Comparison of ENCODE assay signal across 13 cellular contexts in the genomic region with DNA sequence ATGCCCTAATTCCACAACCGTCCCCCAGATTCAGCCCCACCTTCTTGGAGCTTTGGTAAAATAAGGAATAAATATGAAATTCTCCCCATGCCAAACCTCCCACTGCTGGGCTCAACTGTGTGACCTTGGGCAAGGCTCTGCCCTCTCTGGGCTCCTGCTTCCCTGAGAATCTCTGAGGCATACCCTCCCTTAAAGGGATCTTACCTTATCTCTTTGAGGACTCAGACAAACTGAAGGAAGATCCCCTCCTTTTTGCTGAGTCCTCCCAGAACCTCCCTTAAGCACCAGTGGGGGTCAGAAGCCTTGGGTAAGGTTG. TPM values are rescaled to one million over a fixed set of nuclear protein-coding genes. Genes with fewer than 3 reads are reported as not detected.
DNase-seq lines count a peak whose midpoint lies in the region; ATAC-seq, FAIRE-seq and TF ChIP-seq lines count a peak whose summit lies in the region.
"Had no signal": no experiment of that assay in that cellular context is flagged by ENCODE, and none has a peak within 500 bp of the region (broad histone marks: within the 10 kb centered on the region; RNA-seq: fewer than 3 reads in every experiment).

No MANE protein-coding gene starts in this region.

- H3K4me3 Mint-ChIP-seq in central memory CD8-positive, alpha-beta T cell, result peak overlapping the region; percentile 79
- peak overlapping the region; percentile 73 to 99 (median 96) for H3K4me3 Mint-ChIP-seq in naive thymus-derived CD8-positive, alpha-beta T cell

- no peaks in the 10 kb centered on the region for H3K9me3 Mint-ChIP-seq in central memory CD8-positive, alpha-beta T cell
- H3K9me3 Mint-ChIP-seq in naive thymus-derived CD8-positive, alpha-beta T cell, result peaks cover 0 to 6% (median 0%) of the 10 kb centered on the region in 9 donors

- CTCF ChIA-PET in A673 (lab: Charles Lee), result no interaction called here

- no peaks in the 10 kb centered on the region for H3K27me3 Mint-ChIP-seq in central memory CD8-positive, alpha-beta T cell
- H3K27me3 Mint-ChIP-seq in naive thymus-derived CD8-positive, alpha-beta T cell, result no peaks in the 10 kb centered on the region

- BruUV-seq in A673 (replicated peaks; lab: Mats Ljungman, UMichigan), result no TSS peak

- H3K36me3 ChIP-seq in A673 (ENCODE audit: insufficient read depth, low read length, poor library complexity, severe bottlenecking) (no peaks in the 10 kb centered on the region), GM23248 (ENCODE audit: low read depth) (no peaks in the 10 kb centered on the region), mucosa of descending colon (ENCODE audit: low read depth) (no peaks in the 10 kb centered on the region)

- no peak for TF ChIP-seq CTCF in A673 (conservative IDR thresholded peaks at IDR 0.05; ENCODE audit: low read depth, low read length)
- TF ChIP-seq CTCF in mucosa of descending colon (IDR thresholded peaks at IDR 0.05), result no peak

- H3K4me1 Mint-ChIP-seq in central memory CD8-positive, alpha-beta T cell, result peaks cover 47% of the 10 kb centered on the region
- H3K4me1 Mint-ChIP-seq in naive thymus-derived CD8-positive, alpha-beta T cell, result peaks cover 29 to 48% (median 38%) of the 10 kb centered on the region in 4 donors

- H3K27ac Mint-ChIP-seq in central memory CD8-positive, alpha-beta T cell (ENCODE audit: low read depth), result peak overlapping the region; percentile 83
- H3K27ac Mint-ChIP-seq in naive thymus-derived CD8-positive, alpha-beta T cell, result peak overlapping the region; percentile 92 to 100 (median 99)

- no peak for ATAC-seq in central memory CD8-positive, alpha-beta T cell (replicated peaks; ENCODE audit: extremely low read depth, poor library complexity, severe bottlenecking)
- no peak for ATAC-seq in naive thymus-derived CD8-positive, alpha-beta T cell
- no peak for ATAC-seq in mucosa of descending colon
- ATAC-seq in HG02763 (IDR thresholded peaks at IDR 0.05; ENCODE audit: unreplicated experiment), result no peak
- ATAC-seq in HG03442 (IDR thresholded peaks at IDR 0.05; ENCODE audit: unreplicated experiment), result no peak

- intact Hi-C loops in A673 (cut with micrococcal nuclease; ENCODE audit: unreplicated experiment), result loop anchor here (5.0 kb wide), 1 partner anchor 73 kb away; no protein-coding TSS in a partner anchor
- intact Hi-C loops in mucosa of descending colon (cut with DNase I, micrococcal nuclease), result loop anchor here in 1 of 2 donors (10.0 kb wide), 1 partner anchor 71 kb away; no protein-coding TSS in a partner anchor

- DNase-seq in A673 (ENCODE audit: low spot score) (no peak), GM23248 (peak; percentile 31), mucosa of descending colon (no peak), frontal cortex (ENCODE audit: low spot score in 2 of 2) (no peak)
- no peak for DNase-seq in central memory CD8-positive, alpha-beta T cell (ENCODE audit: low spot score in 2 of 2)
- no peak for DNase-seq in naive thymus-derived CD8-positive, alpha-beta T cell
- DNase-seq: activated CD4-positive, CD25-positive, alpha-beta regulatory T cell treated with anti-CD3 and anti-CD28 coated beads, Interleukin-2, amount 50 U/mL, for 72 hours; DND-41; Karpas-422; NCI-H526 had no signal

- H3K9ac ChIP-seq in GM23248, result peak overlapping the region; percentile 94

- H3K27me3 ChIP-seq in A673 (replicated peaks; ENCODE audit: insufficient read depth, low read depth, low read length, poor library complexity) (no peaks in the 10 kb centered on the region), GM23248 (replicated peaks; ENCODE audit: insufficient read depth) (no peaks in the 10 kb centered on the region)

- no peak overlapping the region for H2AFZ ChIP-seq in GM23248

- no peak for FAIRE-seq in frontal cortex (lab: Jason Lieb, UNC)

- peaks cover 21% of the 10 kb centered on the region for H3F3A ChIP-seq in GM23248 (ENCODE audit: insufficient read depth)

- 0% methylated on average over 1 of the region's 1 CpG for WGBS in GM23248 (ENCODE audit: low coverage in 1 of 2, low lambda C conversion rate in 2 of 2, missing lambda C conversion rate in 2 of 2), 2 experiments

- H4K20me1 ChIP-seq in GM23248 (ENCODE audit: insufficient read depth), result no peaks in the 10 kb centered on the region

- H3K4me3 ChIP-seq in A673 (ENCODE audit: low read depth, low read length, poor library complexity, severe bottlenecking) (peak overlapping the region; percentile 57), GM23248 (peak overlapping the region; percentile 87), mucosa of descending colon (no peak overlapping the region)
- H3K4me3 ChIP-seq: lung had no signal

- H3K79me2 ChIP-seq in GM23248 (ENCODE audit: insufficient read depth), result peaks cover 32% of the 10 kb centered on the region

- no peaks in the 10 kb centered on the region for H3K9me2 ChIP-seq in GM23248 (ENCODE audit: insufficient read depth)

- H3K36me3 Mint-ChIP-seq in central memory CD8-positive, alpha-beta T cell (ENCODE audit: insufficient read depth), result peaks cover 17% of the 10 kb centered on the region
- H3K36me3 Mint-ChIP-seq in naive thymus-derived CD8-positive, alpha-beta T cell, result peaks cover 0 to 4% (median 4%) of the 10 kb centered on the region in 3 donors

- H3K4me2 ChIP-seq in GM23248 (ENCODE audit: unreplicated experiment), result peak overlapping the region; percentile 97

- POLR2A ChIA-PET in A673 (lab: Charles Lee; ENCODE audit: low non-redundant PET), result no interaction called here
- POLR2A ChIA-PET in naive thymus-derived CD8-positive, alpha-beta T cell (lab: Charles Lee), result interaction anchor here (2.7 to 7.7 kb wide), 7 partner anchors 8 to 57 kb away, joined by 8 to 126 read pairs (median 45); partner anchors contain the start of genes B4GAT1, BRMS1, RIN1 and SLC29A2

- in situ Hi-C loops in GM23248 (cut with MboI), result no loop called here

- peaks cover 68% of the 10 kb centered on the region for H3K4me1 ChIP-seq in A673 (ENCODE audit: insufficient read depth, low read length, poor library complexity, severe bottlenecking)
- peaks cover 21% of the 10 kb centered on the region for H3K4me1 ChIP-seq in GM23248 (ENCODE audit: insufficient read depth)
- peaks cover 12% of the 10 kb centered on the region for H3K4me1 ChIP-seq in mucosa of descending colon (ENCODE audit: low read depth)

- H3K27ac ChIP-seq in A673 (ENCODE audit: low read depth, low read length, poor library complexity, severe bottlenecking) (peak overlapping the region; percentile 100), GM23248 (peak overlapping the region; percentile 94)

- H3K9me3 ChIP-seq in A673 (ENCODE audit: low read depth, low read length, poor library complexity, severe bottlenecking) (no peaks in the 10 kb centered on the region), GM23248 (ENCODE audit: low read depth) (no peaks in the 10 kb centered on the region), mucosa of descending colon (no peaks in the 10 kb centered on the region)

RNA-seq across cellular contexts. Expression of gene CD248, which starts 2.7 kb away (rescaled TPM):
- 97.8 and 111 TPM in 2 replicates for total RNA-seq in A673 (2021)
- 212 and 230 TPM in 2 replicates for total RNA-seq in GM23248 (2014; rRNA removed; shearing (Covaris generic))
- polyA plus RNA-seq in GM23248 (2016; fragmentation: Nextera tagmentation; extraction: Ambion mirVana), result 616 and 629 TPM in 2 replicates
- total RNA-seq in naive thymus-derived CD8-positive, alpha-beta T cell, result 10 to 100 TPM; 37.0 to 41.3 TPM
- polyA plus RNA-seq in naive thymus-derived CD8-positive, alpha-beta T cell, result 100 to 1,000 TPM in 2 of 3 donors, 10 to 100 TPM in 1; 43.8 to 128 (median 114) TPM
- total RNA-seq in mucosa of descending colon, result 10 to 100 TPM in 2 of 3 donors, 1 to 10 TPM in 1; 4.5 to 37.7 (median 28.5) TPM
- 1.2 TPM for total RNA-seq in frontal cortex

RNA-seq across cellular contexts. Expression of gene RIN1, which starts 22.1 kb away (rescaled TPM):
- total RNA-seq in A673 (2021), result 4.9 and 6.4 TPM in 2 replicates
- total RNA-seq in GM23248 (2014; rRNA removed; shearing (Covaris generic)), result 37.7 and 44.0 TPM in 2 replicates
- 16.8 and 19.1 TPM in 2 replicates for polyA plus RNA-seq in GM23248 (2016; fragmentation: Nextera tagmentation; extraction: Ambion mirVana)
- 1 to 10 TPM; 7.6 to 8.0 TPM for total RNA-seq in naive thymus-derived CD8-positive, alpha-beta T cell
- 1 to 10 TPM; 2.7 to 6.5 (median 3.7) TPM for polyA plus RNA-seq in naive thymus-derived CD8-positive, alpha-beta T cell
- 10 to 100 TPM in 1 of 3 donors, 1 to 10 TPM in 2; 5.2 to 12.7 (median 9.5) TPM for total RNA-seq in mucosa of descending colon
- 0.82 TPM for total RNA-seq in frontal cortex

RNA-seq across cellular contexts. Expression of gene TMEM151A, which starts 22.4 kb away (rescaled TPM):
- total RNA-seq in A673 (2021) (1.5 and 1.7 TPM in 2 replicates), mucosa of descending colon (under 1 TPM; 0.17 to 0.38 (median 0.27) TPM), frontal cortex (9.0 TPM)
- 0.54 TPM in 1 of 2 replicates, not detected in the other for total RNA-seq in GM23248 (2014; rRNA removed; shearing (Covaris generic))
- polyA plus RNA-seq in GM23248 (2016; fragmentation: Nextera tagmentation; extraction: Ambion mirVana), result 0.19 and 0.33 TPM in 2 replicates
- total RNA-seq in naive thymus-derived CD8-positive, alpha-beta T cell, result under 1 TPM in 1 of 2 experiments, not detected in 1; 0.13 TPM
- polyA plus RNA-seq in naive thymus-derived CD8-positive, alpha-beta T cell, result not detected

RNA-seq across cellular contexts. Expression of gene YIF1A, which starts 25.2 kb away (rescaled TPM):
- 125 and 128 TPM in 2 replicates for total RNA-seq in A673 (2021)
- total RNA-seq in GM23248 (2014; rRNA removed; shearing (Covaris generic)), result 193 and 222 TPM in 2 replicates
- polyA plus RNA-seq in GM23248 (2016; fragmentation: Nextera tagmentation; extraction: Ambion mirVana), result 259 and 284 TPM in 2 replicates
- 10 to 100 TPM; 26.9 to 36.8 TPM for total RNA-seq in naive thymus-derived CD8-positive, alpha-beta T cell
- polyA plus RNA-seq in naive thymus-derived CD8-positive, alpha-beta T cell, result 10 to 100 TPM; 49.1 to 59.9 (median 53.9) TPM
- total RNA-seq in mucosa of descending colon, result 10 to 100 TPM; 66.1 to 93.5 (median 77.9) TPM
- total RNA-seq in frontal cortex, result 28.9 TPM

RNA-seq across cellular contexts. Expression of gene BRMS1, which starts 30.8 kb away (rescaled TPM):
- total RNA-seq in A673 (2021), result 76.8 and 93.5 TPM in 2 replicates
- 48.7 and 65.9 TPM in 2 replicates for total RNA-seq in GM23248 (2014; rRNA removed; shearing (Covaris generic))
- 45.9 and 46.2 TPM in 2 replicates for polyA plus RNA-seq in GM23248 (2016; fragmentation: Nextera tagmentation; extraction: Ambion mirVana)
- total RNA-seq in naive thymus-derived CD8-positive, alpha-beta T cell, result 10 to 100 TPM; 47.6 to 48.8 TPM
- 10 to 100 TPM; 61.7 to 65.8 (median 63.6) TPM for polyA plus RNA-seq in naive thymus-derived CD8-positive, alpha-beta T cell
- total RNA-seq in mucosa of descending colon, result 10 to 100 TPM; 35.9 to 47.6 (median 39.3) TPM
- total RNA-seq in frontal cortex, result 19.2 TPM
